Comparison of ENCODE assay signal across 1 cellular context in the genomic region with DNA sequence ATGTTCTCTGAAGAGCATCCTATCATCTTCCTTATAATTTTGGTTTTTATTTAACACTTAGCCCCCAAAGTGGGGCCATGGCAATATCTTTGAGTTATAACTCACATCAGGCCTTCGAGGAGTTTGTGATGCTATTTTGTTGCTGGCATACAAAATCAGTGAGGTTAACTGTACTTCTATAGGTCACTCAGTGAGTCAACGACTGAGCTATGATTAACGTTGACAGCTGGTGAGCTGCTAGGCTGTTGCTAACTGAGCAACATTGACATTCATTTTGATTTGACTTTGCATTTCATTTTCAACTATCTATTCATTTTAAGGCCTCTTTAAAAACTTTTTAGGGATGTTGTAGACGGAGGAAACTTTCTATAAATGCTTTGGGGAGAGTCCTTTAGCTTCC.
TF ChIP-seq lines count a peak whose summit lies in the region.

No MANE protein-coding gene starts in this region.

TF ChIP-seq in IMR-90, 13 proteins besides CTCF, POLR2A, EP300 and RAD21:
- TF ChIP-seq CEBPB (IDR thresholded peaks at IDR 0.05; ENCODE audit: low read depth, low read length) (no peak), BHLHE40 (IDR thresholded peaks at IDR 0.05; ENCODE audit: low read depth, low read length) (no peak), MXI1 (IDR thresholded peaks at IDR 0.05; ENCODE audit: borderline replicate concordance, low read depth, low read length) (no peak), CHD1 (IDR thresholded peaks at IDR 0.05; ENCODE audit: low read depth, low read length) (no peak), NFE2L2 (IDR thresholded peaks at IDR 0.05; ENCODE audit: low read depth, low read length) (no peak), MAFK (IDR thresholded peaks at IDR 0.05; ENCODE audit: low read depth, low read length) (no peak), RCOR1 (IDR thresholded peaks at IDR 0.05; ENCODE audit: insufficient replicate concordance, low read length) (no peak), SMC3 (IDR thresholded peaks at IDR 0.05; ENCODE audit: low read depth, low read length) (no peak)
- TF ChIP-seq, protein P1, sequence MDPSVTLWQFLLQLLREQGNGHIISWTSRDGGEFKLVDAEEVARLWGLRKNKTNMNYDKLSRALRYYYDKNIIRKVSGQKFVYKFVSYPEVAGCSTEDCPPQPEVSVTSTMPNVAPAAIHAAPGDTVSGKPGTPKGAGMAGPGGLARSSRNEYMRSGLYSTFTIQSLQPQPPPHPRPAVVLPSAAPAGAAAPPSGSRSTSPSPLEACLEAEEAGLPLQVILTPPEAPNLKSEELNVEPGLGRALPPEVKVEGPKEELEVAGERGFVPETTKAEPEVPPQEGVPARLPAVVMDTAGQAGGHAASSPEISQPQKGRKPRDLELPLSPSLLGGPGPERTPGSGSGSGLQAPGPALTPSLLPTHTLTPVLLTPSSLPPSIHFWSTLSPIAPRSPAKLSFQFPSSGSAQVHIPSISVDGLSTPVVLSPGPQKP (IDR thresholded peaks at IDR 0.05; ENCODE audit: borderline replicate concordance, low read depth, low read length), result no peak
TF ChIP-seq in IMR-90: peak in this region for 0.
